Comparison of ENCODE assay signal across 11 cellular contexts in the genomic region with DNA sequence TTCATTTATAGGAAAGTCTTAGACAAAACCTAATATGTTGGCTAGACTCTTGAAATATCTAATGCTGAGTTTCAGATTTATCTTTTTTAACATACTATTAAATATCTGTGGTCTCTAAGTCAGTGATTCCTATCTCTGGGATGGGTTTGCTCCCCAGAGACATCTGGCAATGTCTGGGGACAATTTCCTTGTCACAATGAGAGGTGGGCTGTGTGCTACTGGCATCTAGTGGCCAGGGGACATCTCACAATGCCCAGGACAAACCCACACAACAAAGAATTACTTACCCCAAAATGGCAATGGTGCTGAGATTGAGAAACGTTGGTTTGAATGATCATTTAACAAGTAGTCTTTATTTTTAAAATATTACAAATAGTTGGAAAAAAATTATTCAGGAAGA.
DNase-seq lines count a peak whose midpoint lies in the region; ATAC-seq and TF ChIP-seq lines count a peak whose summit lies in the region.
"Had no signal": no experiment of that assay in that cellular context is flagged by ENCODE, and none has a peak within 500 bp of the region (broad histone marks: within the 10 kb centered on the region; RNA-seq: fewer than 3 reads in every experiment).

No MANE protein-coding gene starts in this region.

- no peak for TF ChIP-seq EP300 in neural cell (conservative IDR thresholded peaks at IDR 0.05; ENCODE audit: poor library complexity, severe bottlenecking)

- H3K4me2 ChIP-seq in MM.1S (ENCODE audit: low read depth, low read length) = no peak overlapping the region
- no peak overlapping the region for H3K4me2 ChIP-seq in neural cell (ENCODE audit: low read length)

- H3K27me3 Mint-ChIP-seq in brain = no peaks in the 10 kb centered on the region

- H3K4me3 ChIP-seq in MM.1S (ENCODE audit: low read length) = no peak overlapping the region
- H3K4me3 ChIP-seq in neural cell (ENCODE audit: low read length) = no peak overlapping the region

- ATAC-seq in GM21367 (IDR thresholded peaks at IDR 0.05; ENCODE audit: unreplicated experiment) = no peak
- ATAC-seq in HG02588 (IDR thresholded peaks at IDR 0.05; ENCODE audit: unreplicated experiment) = no peak

- peak; percentile 71 for TF ChIP-seq RAD21 in neural cell (conservative IDR thresholded peaks at IDR 0.05)

- H3K36me3 Mint-ChIP-seq in brain = peaks cover 66% of the 10 kb centered on the region
- H3K36me3 Mint-ChIP-seq: immature natural killer cell had no signal

- H3K4me3 Mint-ChIP-seq in brain = no peak overlapping the region
- H3K4me3 Mint-ChIP-seq: immature natural killer cell had no signal

- no peaks in the 10 kb centered on the region for H3K9me3 Mint-ChIP-seq in brain
- H3K9me3 Mint-ChIP-seq: activated T-helper 2 cell treated with anti-CD3 and anti-CD28 coated beads, Interferon-gamma antibody, Interleukin-2, Interleukin-4, amounts not matched to agents 10 μg/mL and 5 μg/mL and 100 μg/mL, durations not matched to agents 14 hours and 24 hours and 36 hours had no signal

- H3K9me2 ChIP-seq in MM.1S (replicated peaks; ENCODE audit: insufficient read depth, low read length) = no peaks in the 10 kb centered on the region
- no peaks in the 10 kb centered on the region for H3K9me2 ChIP-seq in neural cell (ENCODE audit: insufficient read depth, low read length)

- H3K27ac ChIP-seq in MM.1S (ENCODE audit: low read length) (no peak overlapping the region), neural cell (ENCODE audit: low read length) (no peak overlapping the region)

- H3K79me2 ChIP-seq in MM.1S (ENCODE audit: low read length) = no peaks in the 10 kb centered on the region
- no peaks in the 10 kb centered on the region for H3K79me2 ChIP-seq in neural cell (replicated peaks; ENCODE audit: insufficient read depth, low read length)

- H3K9ac ChIP-seq in MM.1S (ENCODE audit: low read length) (no peak overlapping the region), neural cell (ENCODE audit: low read length) (no peak overlapping the region)

- H2AFZ ChIP-seq in MM.1S (ENCODE audit: low read length) (no peak overlapping the region), neural cell (ENCODE audit: low read depth, low read length) (no peak overlapping the region)

- H3K27me3 ChIP-seq in MM.1S (replicated peaks; ENCODE audit: insufficient read depth, low read length) (no peaks in the 10 kb centered on the region), neural cell (ENCODE audit: insufficient read depth, low read depth, low read length) (no peaks in the 10 kb centered on the region)

- H3K4me1 ChIP-seq in MM.1S (ENCODE audit: low read length) = no peaks in the 10 kb centered on the region

- no peaks in the 10 kb centered on the region for H4K20me1 ChIP-seq in MM.1S (ENCODE audit: insufficient read depth, low read length)
- H4K20me1 ChIP-seq in neural cell (ENCODE audit: insufficient read depth) = no peaks in the 10 kb centered on the region

- DNase-seq in ELR (ENCODE audit: low read depth) (peak; percentile 9), MM.1S (peak; percentile 10), GF-D8 (lab: John Stamatoyannopoulos, UW) (no peak), activated gamma-delta T cell treated with Interleukin-2 at 50 U/mL for 16 hours (no peak)
- DNase-seq: immature natural killer cell, NCI-H1694 treated with DMSO at 0.1 percent for 48 hours had no signal

- H3K9me3 ChIP-seq in MM.1S (replicated peaks; ENCODE audit: insufficient read depth, low read length) (no peaks in the 10 kb centered on the region), neural cell (ENCODE audit: low read length) (no peaks in the 10 kb centered on the region)

- peak; percentile 35 for TF ChIP-seq CTCF in MM.1S (IDR thresholded peaks at IDR 0.05; ENCODE audit: low read length)
- TF ChIP-seq CTCF in brain (conservative IDR thresholded peaks at IDR 0.05) = peak; percentile 67 to 71
- TF ChIP-seq CTCF in neural cell (IDR thresholded peaks at IDR 0.05; ENCODE audit: poor library complexity, severe bottlenecking) = peak; percentile 63

- H3F3A ChIP-seq in MM.1S (ENCODE audit: insufficient read depth, low read length) (no peaks in the 10 kb centered on the region), neural cell (ENCODE audit: insufficient read depth, low read length, poor library complexity, severe bottlenecking) (no peaks in the 10 kb centered on the region)

- no peaks in the 10 kb centered on the region for H3K36me3 ChIP-seq in MM.1S (replicated peaks; ENCODE audit: insufficient read depth, low read length)
- H3K36me3 ChIP-seq in neural cell (ENCODE audit: insufficient read depth, low read length) = no peaks in the 10 kb centered on the region

- peaks cover 19% of the 10 kb centered on the region for H3K4me1 Mint-ChIP-seq in brain
- H3K4me1 Mint-ChIP-seq: immature natural killer cell had no signal

- H3K27ac Mint-ChIP-seq in brain = no peak overlapping the region
- H3K27ac Mint-ChIP-seq: activated T-helper 2 cell treated with anti-CD3 and anti-CD28 coated beads, Interferon-gamma antibody, Interleukin-2, Interleukin-4, amounts not matched to agents 10 μg/mL and 5 μg/mL and 100 μg/mL, durations not matched to agents 14 hours and 24 hours and 36 hours; immature natural killer cell had no signal

TF ChIP-seq in neural cell, 6 proteins besides CTCF, POLR2A, EP300 and RAD21:
- TF ChIP-seq SMC3 (conservative IDR thresholded peaks at IDR 0.05; ENCODE audit: poor library complexity) (peak; percentile 69), POLR2AphosphoS5 (IDR thresholded peaks at IDR 0.05) (no peak)
TF ChIP-seq in neural cell: peak in this region for 1.

Comparison
In these comparisons a context has a peak if more than half of its experiments do, and no peak if none do; other contexts are left out.
1. DNase-seq: peak in ELR (single experiment) and MM.1S (single experiment); none in GF-D8 (single experiment) and activated gamma-delta T cell treated with Interleukin-2 at 50 U/mL for 16 hours (single experiment).
2. Peak in every context shown above with its lines, with median percentiles within 50 percentile points of each other: CTCF ChIP-seq.